Comparison of ENCODE assay signal across 30 cellular contexts in genomic region chr6:140398076-140398475, GRCh38.
"Had no signal": no experiment of that assay in that cellular context is flagged by ENCODE, and none has a peak within 500 bp of the region (broad histone marks: within the 10 kb centered on the region; RNA-seq: fewer than 3 reads in every experiment).

No MANE protein-coding gene starts in this region.

- H3K27ac ChIP-seq: adrenal gland, body of pancreas, colonic mucosa, foreskin keratinocyte, gastroesophageal sphincter, WERI-Rb-1 had no signal

- H3K27ac Mint-ChIP-seq: activated B cell treated with CpG ODN at 0.5 μM for 24 hours; activated CD8-positive, alpha-beta T cell treated with anti-CD3 and anti-CD28 coated beads for 36 hours; activated naive CD8-positive, alpha-beta T cell; activated T-helper 17 cell treated with anti-CD3 and anti-CD28 coated beads, Interleukin-2, amount 50 U/mL, for 72 hours; T-helper 17 cell; T-helper 2 cell treated with Interferon-gamma antibody and Interleukin-4, amounts not matched to agents 5 μg/mL and 100 μg/mL, for 36 hours had no signal

- H3K36me3 Mint-ChIP-seq: activated naive CD8-positive, alpha-beta T cell had no signal

- DNase-seq: activated B cell treated with CpG ODN at 0.5 μM for 24 hours; activated CD4-positive, alpha-beta T cell treated with anti-CD3 and anti-CD28 coated beads for 48 hours; activated CD4-positive, alpha-beta T cell treated with anti-CD3 and anti-CD28 coated beads, Interleukin-2, amount 50 U/mL, for 1 hour; activated CD4-positive, alpha-beta T cell treated with anti-CD3 and anti-CD28 coated beads, Interleukin-2, amount 50 U/mL, for 48 hours; activated CD8-positive, alpha-beta memory T cell treated with anti-CD3 and anti-CD28 coated beads for 24 hours; activated CD8-positive, alpha-beta T cell treated with anti-CD3 and anti-CD28 coated beads for 36 hours; activated effector memory CD4-positive, alpha-beta T cell treated with Interleukin-2 at 50 U/mL for 16 hours; activated gamma-delta T cell treated with Interleukin-2 at 50 U/mL for 16 hours; activated naive CD4-positive, alpha-beta T cell treated with anti-CD3 and anti-CD28 coated beads, Interleukin-2, amount 50 U/mL, for 16 hours; activated naive CD4-positive, alpha-beta T cell treated with Interleukin-2 at 50 U/mL for 16 hours; activated T-cell treated with anti-CD3 and anti-CD28 coated beads, Interleukin-2, amount 50 U/mL, for 4 hours; adrenal gland; amygdala; aorta; body of pancreas; caudate nucleus; colonic mucosa; effector CD8-positive, alpha-beta T cell; foreskin keratinocyte; head of caudate nucleus; T-helper 1 cell; T-helper 17 cell; T1000; WERI-Rb-1 had no signal

- H3K4me3 ChIP-seq: adrenal gland, body of pancreas, colonic mucosa, gastroesophageal sphincter had no signal

- ATAC-seq: activated CD4-positive, CD25-positive, alpha-beta regulatory T cell treated with anti-CD3 and anti-CD28 coated beads, Interleukin-2, amount 50 U/mL, for 24 hours; activated CD8-positive, alpha-beta T cell treated with anti-CD3 and anti-CD28 coated beads for 36 hours; activated T-cell treated with anti-CD3 and anti-CD28 coated beads, Interleukin-2, amount 50 U/mL, for 4 hours; activated T-helper 17 cell treated with anti-CD3 and anti-CD28 coated beads, Interleukin-2, amount 50 U/mL, for 72 hours; body of pancreas; esophagus mucosa; foreskin keratinocyte; gastroesophageal sphincter; T-helper 17 cell had no signal

- H3K4me3 Mint-ChIP-seq: activated B cell treated with CpG ODN at 0.5 μM for 24 hours; activated CD8-positive, alpha-beta T cell treated with anti-CD3 and anti-CD28 coated beads for 36 hours; activated naive CD8-positive, alpha-beta T cell; activated T-cell treated with anti-CD3 and anti-CD28 coated beads, Interleukin-2, amount 50 U/mL, for 4 hours; activated T-helper 17 cell treated with anti-CD3 and anti-CD28 coated beads, Interleukin-2, amount 50 U/mL, for 72 hours; T-helper 17 cell; T-helper 2 cell treated with Interferon-gamma antibody and Interleukin-4, amounts not matched to agents 5 μg/mL and 100 μg/mL, for 36 hours had no signal

- H3K4me1 Mint-ChIP-seq: activated B cell treated with CpG ODN at 0.5 μM for 24 hours; activated T-helper 17 cell treated with anti-CD3 and anti-CD28 coated beads, Interleukin-2, amount 50 U/mL, for 72 hours had no signal

- H3K9me3 Mint-ChIP-seq: activated B cell treated with CpG ODN at 0.5 μM for 24 hours; activated T-cell treated with anti-CD3 and anti-CD28 coated beads, Interleukin-2, amount 50 U/mL, for 4 hours; activated T-helper 17 cell treated with anti-CD3 and anti-CD28 coated beads, Interleukin-2, amount 50 U/mL, for 72 hours; T-helper 2 cell treated with Interferon-gamma antibody and Interleukin-4, amounts not matched to agents 5 μg/mL and 100 μg/mL, for 36 hours had no signal

- H3K27me3 ChIP-seq: adrenal gland, body of pancreas, colonic mucosa, foreskin keratinocyte, gastroesophageal sphincter had no signal

- H3K4me1 ChIP-seq: adrenal gland, body of pancreas, colonic mucosa had no signal

- H3K27me3 Mint-ChIP-seq: activated B cell treated with CpG ODN at 0.5 μM for 24 hours; activated T-helper 17 cell treated with anti-CD3 and anti-CD28 coated beads, Interleukin-2, amount 50 U/mL, for 72 hours had no signal

- H3K36me3 ChIP-seq: adrenal gland, colonic mucosa, gastroesophageal sphincter, WERI-Rb-1 had no signal

- H3K9me3 ChIP-seq: adrenal gland, body of pancreas, colonic mucosa, gastroesophageal sphincter had no signal
